Comparison of ENCODE assay signal across 7 cellular contexts in the genomic region with DNA sequence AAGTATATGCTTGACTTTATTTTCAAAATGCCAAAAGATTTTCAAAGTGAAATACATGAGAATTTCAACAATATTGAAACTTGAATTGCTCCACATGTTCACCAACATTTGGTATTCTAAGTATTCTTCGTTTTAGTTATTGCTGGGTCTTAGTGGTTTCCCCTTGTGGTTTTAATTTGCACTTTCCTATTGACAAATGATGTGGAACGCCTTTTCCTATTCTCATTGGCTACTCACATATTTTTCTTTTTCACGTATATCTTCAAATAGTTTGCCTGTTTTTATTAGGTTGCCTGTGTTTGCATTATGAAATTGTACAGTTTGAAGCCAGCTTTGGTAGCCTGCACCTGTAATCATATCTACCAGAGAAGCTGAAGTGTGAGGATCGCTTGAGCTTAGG.
"Had no signal": no experiment of that assay in that cellular context is flagged by ENCODE, and none has a peak within 500 bp of the region (broad histone marks: within the 10 kb centered on the region; RNA-seq: fewer than 3 reads in every experiment).

No MANE protein-coding gene starts in this region.

- ATAC-seq: K562 had no signal

- H3K27ac ChIP-seq: GM23248 had no signal

- H3K9ac ChIP-seq: GM23248 had no signal

- H3K4me3 ChIP-seq: GM23248, K562 had no signal

- DNase-seq: GM23248, GOT3, H9, HCEC 1CT, IMR-90, KG1 had no signal

- H2AFZ ChIP-seq: GM23248 had no signal
